In the genomic region with DNA sequence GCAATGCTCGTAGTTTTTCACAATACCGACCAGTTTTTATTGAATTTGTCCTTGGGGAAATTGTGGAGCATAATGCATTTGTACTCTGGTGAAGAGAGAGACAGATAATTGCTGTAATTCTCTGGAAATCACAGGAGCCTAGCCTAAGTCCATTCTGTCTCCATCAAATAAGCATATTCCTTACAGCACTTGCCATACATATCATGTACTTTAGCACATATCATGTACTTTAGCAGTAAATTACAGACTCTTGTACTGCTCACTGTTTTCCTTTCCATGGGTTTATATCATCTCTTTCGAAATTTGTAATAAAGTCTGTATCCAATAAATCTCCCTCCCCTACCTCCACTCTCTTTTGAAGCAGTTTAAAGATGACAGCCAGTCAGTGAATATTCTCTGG, we compare ENCODE assay signal across 3 cellular contexts.
"Had no signal": no experiment of that assay in that cellular context is flagged by ENCODE, and none has a peak within 500 bp of the region (broad histone marks: within the 10 kb centered on the region; RNA-seq: fewer than 3 reads in every experiment).

No MANE protein-coding gene starts in this region.

- DNase-seq: GDM1, GF-D8 had no signal

- H3K4me3 ChIP-seq: GM12878 had no signal

- ATAC-seq: GM12878 had no signal
